In genomic region chr2:146762786-146763185, GRCh38 we compare ENCODE assay signal across 24 cellular contexts.
"Had no signal": no experiment of that assay in that cellular context is flagged by ENCODE, and none has a peak within 500 bp of the region (broad histone marks: within the 10 kb centered on the region; RNA-seq: fewer than 3 reads in every experiment).

No MANE protein-coding gene starts in this region.

- H3K27me3 Mint-ChIP-seq: activated naive CD8-positive, alpha-beta T cell treated with anti-CD3 and anti-CD28 coated beads, Interleukin-2, amount 10 ng/mL, durations not matched to agents 7 days and 5 days had no signal

- H3K27ac ChIP-seq: adrenal gland had no signal

- H3K9me3 ChIP-seq: adrenal gland had no signal

- H3K36me3 Mint-ChIP-seq: activated naive CD8-positive, alpha-beta T cell treated with anti-CD3 and anti-CD28 coated beads, Interleukin-2, amount 10 ng/mL, durations not matched to agents 7 days and 5 days had no signal

- H3K4me1 ChIP-seq: adrenal gland had no signal

- H3K4me1 Mint-ChIP-seq: activated naive CD8-positive, alpha-beta T cell treated with anti-CD3 and anti-CD28 coated beads, Interleukin-2, amount 10 ng/mL, durations not matched to agents 7 days and 5 days had no signal

- H3K4me3 ChIP-seq: adrenal gland had no signal

- ATAC-seq: activated CD8-positive, alpha-beta T cell treated with anti-CD3 and anti-CD28 coated beads, Interleukin-2, amount 10 ng/mL, durations not matched to agents 7 days and 5 days; Panc1 had no signal

- H3K27me3 ChIP-seq: adrenal gland had no signal

- DNase-seq: activated CD4-positive, alpha-beta T cell treated with anti-CD3 and anti-CD28 coated beads for 48 hours; activated CD4-positive, alpha-beta T cell treated with anti-CD3 and anti-CD28 coated beads, Interleukin-2, amount 50 U/mL, for 4 hours; activated CD4-positive, CD25-positive, alpha-beta regulatory T cell treated with anti-CD3 and anti-CD28 coated beads, Interleukin-2, amount 50 U/mL, for 72 hours; activated CD8-positive, alpha-beta memory T cell treated with anti-CD3 and anti-CD28 coated beads, Interleukin-2, amount 50 U/mL, for 48 hours; activated CD8-positive, alpha-beta T cell treated with anti-CD3 and anti-CD28 coated beads, Interleukin-2, amount 10 ng/mL, durations not matched to agents 7 days and 5 days; activated naive CD4-positive, alpha-beta T cell treated with anti-CD3 and anti-CD28 coated beads, Interleukin-2, amount 50 U/mL, for 16 hours; activated naive CD8-positive, alpha-beta T cell treated with anti-CD3 and anti-CD28 coated beads, Interleukin-2, amount 10 ng/mL, durations not matched to agents 7 days and 5 days; activated T-cell treated with anti-CD3 and anti-CD28 coated beads, Interleukin-2, amount 50 U/mL, for 1 hour; adrenal gland; anterior cingulate cortex; central memory CD4-positive, alpha-beta T cell; Kasumi-1; KBM-7; NCI-H1092; NCI-H1417; NCI-H1930; NCI-H2171; NCI-H226; NCI-H69; NK-92 treated with Interleukin-12 subunit alpha and Interleukin-12 subunit beta, amount 100 ng/mL, for 24 hours; OCI-M1; SHP77 treated with DMSO at 0.1 percent for 48 hours had no signal

- H3K4me3 Mint-ChIP-seq: activated CD8-positive, alpha-beta T cell treated with anti-CD3 and anti-CD28 coated beads, Interleukin-2, amount 10 ng/mL, durations not matched to agents 7 days and 5 days; activated naive CD8-positive, alpha-beta T cell treated with anti-CD3 and anti-CD28 coated beads, Interleukin-2, amount 10 ng/mL, durations not matched to agents 7 days and 5 days; T-helper 1 cell treated with Interleukin-12 subunit alpha and Interleukin-12 subunit beta and Interleukin-4 antibody, amounts not matched to agents 30 μg/mL and 1 μg/mL, for 36 hours had no signal

- H3K36me3 ChIP-seq: adrenal gland had no signal

- H3K27ac Mint-ChIP-seq: activated CD8-positive, alpha-beta T cell treated with anti-CD3 and anti-CD28 coated beads, Interleukin-2, amount 10 ng/mL, durations not matched to agents 7 days and 5 days; activated naive CD8-positive, alpha-beta T cell treated with anti-CD3 and anti-CD28 coated beads, Interleukin-2, amount 10 ng/mL, durations not matched to agents 7 days and 5 days; T-helper 1 cell treated with Interleukin-12 subunit alpha and Interleukin-12 subunit beta and Interleukin-4 antibody, amounts not matched to agents 30 μg/mL and 1 μg/mL, for 36 hours had no signal

- H3K9me3 Mint-ChIP-seq: activated naive CD8-positive, alpha-beta T cell treated with anti-CD3 and anti-CD28 coated beads, Interleukin-2, amount 10 ng/mL, durations not matched to agents 7 days and 5 days; T-helper 1 cell treated with Interleukin-12 subunit alpha and Interleukin-12 subunit beta and Interleukin-4 antibody, amounts not matched to agents 30 μg/mL and 1 μg/mL, for 36 hours had no signal
